8 cellular contexts compared by ENCODE assay signal in genomic region chr5:52007230-52007858, GRCh38.
DNase-seq lines count a peak whose midpoint lies in the region; ATAC-seq and TF ChIP-seq lines count a peak whose summit lies in the region.

No MANE protein-coding gene starts in this region.

- H3K4me3 ChIP-seq in mammary epithelial cell (replicated peaks in 1 of 3; ENCODE audit: insufficient read depth in 1 of 3, low read depth in 2 of 3, low read length in 3 of 3) (no peak overlapping the region), mesenchymal stem cell (ENCODE audit: insufficient read depth in 1 of 2, low read depth in 1 of 2, low read length in 2 of 2) (no peak overlapping the region)

- peak; percentile 83 to 87 for TF ChIP-seq CTCF in mammary epithelial cell (conservative IDR thresholded peaks at IDR 0.05 in 1 of 2, IDR thresholded peaks at IDR 0.05 in 1 of 2; ENCODE audit: extremely low read depth in 1 of 2, insufficient read depth in 1 of 2, low read depth in 1 of 2, low read length in 2 of 2)

- WGBS in mammary epithelial cell (ENCODE audit: low coverage, missing lambda C conversion rate), result 25% methylated on average over 5 of the region's 5 CpGs
- 22% methylated on average over 1 of the region's 5 CpGs for WGBS in mesenchymal stem cell

- no peak overlapping the region for H3K23ac ChIP-seq in mesenchymal stem cell (ENCODE audit: low read length in 2 of 2)

- no peaks in the 10 kb centered on the region for H3K4me1 ChIP-seq in mammary epithelial cell (ENCODE audit: insufficient read depth, low read length)
- H3K4me1 ChIP-seq in mesenchymal stem cell (ENCODE audit: control insufficient read depth, insufficient read depth, low read depth, low read length), result no peaks in the 10 kb centered on the region

- no peak overlapping the region for H3K14ac ChIP-seq in mesenchymal stem cell (ENCODE audit: low read length in 2 of 2)

- no peak overlapping the region for H2BK5ac ChIP-seq in mesenchymal stem cell (ENCODE audit: low read depth, low read length, poor library complexity, severe bottlenecking)

- CTCF ChIA-PET in mammary epithelial cell (lab: Charles Lee; ENCODE audit: low non-redundant PET), result no interaction called here
- CTCF ChIA-PET in activated CD8-positive, alpha-beta memory T cell treated with anti-CD3 and anti-CD28 coated beads, Interleukin-2, amount 10 ng/mL, durations not matched to agents 7 days and 5 days (lab: Charles Lee), result no interaction called here

- no peak overlapping the region for H3K4me3 Mint-ChIP-seq in activated CD8-positive, alpha-beta memory T cell treated with anti-CD3 and anti-CD28 coated beads, Interleukin-2, amount 10 ng/mL, durations not matched to agents 7 days and 5 days

- DNase-seq in DMS79 treated with DMSO at 0.1 percent for 48 hours (lab: John Stamatoyannopoulos, UW), result peak; percentile 84
- DNase-seq in NCI-H345 (lab: John Stamatoyannopoulos, UW), result peak; percentile 84
- DNase-seq in mammary epithelial cell, result peak; percentile 33
- peak; percentile 60 for DNase-seq in mesenchymal stem cell
- DNase-seq in GF-D8 (lab: John Stamatoyannopoulos, UW), result no peak
- no peak for DNase-seq in activated CD8-positive, alpha-beta memory T cell treated with anti-CD3 and anti-CD28 coated beads, Interleukin-2, amount 10 ng/mL, durations not matched to agents 7 days and 5 days

- no peaks in the 10 kb centered on the region for H4K20me1 ChIP-seq in mammary epithelial cell (ENCODE audit: insufficient read depth, low read length)

- no peaks in the 10 kb centered on the region for H3K9me3 ChIP-seq in mammary epithelial cell (replicated peaks; ENCODE audit: insufficient read depth, low read length)
- no peaks in the 10 kb centered on the region for H3K9me3 ChIP-seq in mesenchymal stem cell (ENCODE audit: control insufficient read depth, low read length)

- ATAC-seq in HG02678 (IDR thresholded peaks at IDR 0.05; ENCODE audit: unreplicated experiment), result peak; percentile 63
- ATAC-seq in activated CD8-positive, alpha-beta memory T cell treated with anti-CD3 and anti-CD28 coated beads, Interleukin-2, amount 10 ng/mL, durations not matched to agents 7 days and 5 days, result no peak
- no peak for ATAC-seq in HG03439 (IDR thresholded peaks at IDR 0.05; ENCODE audit: unreplicated experiment)

- H3K9ac ChIP-seq in mammary epithelial cell (ENCODE audit: insufficient read depth, low read length) (no peak overlapping the region), mesenchymal stem cell (ENCODE audit: low read length) (no peak overlapping the region)

- dilution Hi-C loops in mammary epithelial cell (cut with HindIII; ENCODE audit: low sequenced_read_pairs), result no loop called here

- in situ Hi-C loops in mammary epithelial cell (cut with MboI; ENCODE audit: low sequenced_read_pairs in 2 of 2), result loop anchor here (10.0 to 25.0 kb wide), 2 partner anchors 1043 to 1045 kb away; no protein-coding TSS in a partner anchor

- H3K79me1 ChIP-seq in mesenchymal stem cell (replicated peaks; ENCODE audit: low read length, poor library complexity, severe bottlenecking), result no peaks in the 10 kb centered on the region

- H3K27ac ChIP-seq in mammary epithelial cell (ENCODE audit: insufficient read depth, low read depth, low read length), result no peak overlapping the region
- no peak overlapping the region for H3K27ac ChIP-seq in mesenchymal stem cell (ENCODE audit: low read length, poor library complexity, severe bottlenecking)

- H3K18ac ChIP-seq in mesenchymal stem cell (ENCODE audit: low read depth in 1 of 2, low read length in 2 of 2), result no peak overlapping the region

- no peaks in the 10 kb centered on the region for H3K9me3 Mint-ChIP-seq in activated CD8-positive, alpha-beta memory T cell treated with anti-CD3 and anti-CD28 coated beads, Interleukin-2, amount 10 ng/mL, durations not matched to agents 7 days and 5 days (ENCODE audit: low read depth)

- intact Hi-C loops in mammary epithelial cell (cut with micrococcal nuclease), result loop anchor here (1.0 to 5.0 kb wide), 4 partner anchors 625 to 1048 kb away; partner anchors contain the start of gene ISL1

- H3K36me3 ChIP-seq in mammary epithelial cell (ENCODE audit: insufficient read depth, low read length), result no peaks in the 10 kb centered on the region
- no peaks in the 10 kb centered on the region for H3K36me3 ChIP-seq in mesenchymal stem cell (ENCODE audit: control insufficient read depth in 1 of 2, insufficient read depth in 2 of 2, low read depth in 1 of 2, low read length in 2 of 2)

- no peaks in the 10 kb centered on the region for H3K27me3 Mint-ChIP-seq in activated CD8-positive, alpha-beta memory T cell treated with anti-CD3 and anti-CD28 coated beads, Interleukin-2, amount 10 ng/mL, durations not matched to agents 7 days and 5 days

- no TSS peak for BruUV-seq in mammary epithelial cell (replicated peaks; lab: Mats Ljungman, UMichigan)

- no peak overlapping the region for H4K91ac ChIP-seq in mesenchymal stem cell (ENCODE audit: low read length)

- no peaks in the 10 kb centered on the region for H3K4me1 Mint-ChIP-seq in activated CD8-positive, alpha-beta memory T cell treated with anti-CD3 and anti-CD28 coated beads, Interleukin-2, amount 10 ng/mL, durations not matched to agents 7 days and 5 days

- no peak overlapping the region for H4K8ac ChIP-seq in mesenchymal stem cell (ENCODE audit: low read length)

- H3K4ac ChIP-seq in mesenchymal stem cell (ENCODE audit: low read depth in 1 of 2, low read length in 2 of 2), result no peak overlapping the region

- no peaks in the 10 kb centered on the region for H3K79me2 ChIP-seq in mammary epithelial cell (ENCODE audit: insufficient read depth, low read length)

- no peaks in the 10 kb centered on the region for H3K36me3 Mint-ChIP-seq in activated CD8-positive, alpha-beta memory T cell treated with anti-CD3 and anti-CD28 coated beads, Interleukin-2, amount 10 ng/mL, durations not matched to agents 7 days and 5 days

- no peak overlapping the region for H2BK12ac ChIP-seq in mesenchymal stem cell (ENCODE audit: low read length in 2 of 2)

- H2AK5ac ChIP-seq in mesenchymal stem cell (ENCODE audit: low read length, severe bottlenecking), result no peak overlapping the region

- H3K27me3 ChIP-seq in mammary epithelial cell (ENCODE audit: insufficient read depth, low read length) (peaks cover 3% of the 10 kb centered on the region), mesenchymal stem cell (ENCODE audit: control insufficient read depth in 1 of 2, insufficient read depth in 1 of 2, low read length in 2 of 2) (no peaks in the 10 kb centered on the region)

- H2AFZ ChIP-seq in mammary epithelial cell (ENCODE audit: low read depth, low read length), result peak overlapping the region; percentile 18
- no peak overlapping the region for H2AFZ ChIP-seq in mesenchymal stem cell (ENCODE audit: low read depth, low read length)

- no peak overlapping the region for H2BK15ac ChIP-seq in mesenchymal stem cell (ENCODE audit: low read depth, poor library complexity, severe bottlenecking)

- no peak overlapping the region for H2BK120ac ChIP-seq in mesenchymal stem cell (ENCODE audit: low read depth, low read length)

- H3K27ac Mint-ChIP-seq in activated CD8-positive, alpha-beta memory T cell treated with anti-CD3 and anti-CD28 coated beads, Interleukin-2, amount 10 ng/mL, durations not matched to agents 7 days and 5 days, result no peak overlapping the region

- H3K4me2 ChIP-seq in mammary epithelial cell (ENCODE audit: insufficient read depth, low read depth, low read length) (no peak overlapping the region), mesenchymal stem cell (ENCODE audit: low read length, poor library complexity, severe bottlenecking) (no peak overlapping the region)

Comparison
In these comparisons a context has a peak if more than half of its experiments do, and no peak if none do; other contexts are left out.
1. DNase-seq: peak in DMS79 treated with DMSO at 0.1 percent for 48 hours (single experiment), NCI-H345 (single experiment), mammary epithelial cell (single experiment) and mesenchymal stem cell (single experiment); none in GF-D8 (single experiment) and activated CD8-positive, alpha-beta memory T cell treated with anti-CD3 and anti-CD28 coated beads, Interleukin-2, amount 10 ng/mL, durations not matched to agents 7 days and 5 days (single experiment).